In genomic region chr3:52537726-52538421, GRCh38 we compare ENCODE assay signal across 9 cellular contexts. TPM values are rescaled to one million over a fixed set of nuclear protein-coding genes. Genes with fewer than 3 reads are reported as not detected.
DNase-seq lines count a peak whose midpoint lies in the region; ATAC-seq and TF ChIP-seq lines count a peak whose summit lies in the region.
"Had no signal": no experiment of that assay in that cellular context is flagged by ENCODE, and none has a peak within 500 bp of the region (broad histone marks: within the 10 kb centered on the region; RNA-seq: fewer than 3 reads in every experiment).

No MANE protein-coding gene starts in this region.

- H3K27me3 Mint-ChIP-seq in activated T-cell treated with anti-CD3 and anti-CD28 coated beads, Interleukin-2, amount 50 U/mL, for 4 hours (ENCODE audit: low read depth), result no peaks in the 10 kb centered on the region
- H3K27me3 Mint-ChIP-seq in stimulated activated naive B cell treated with anti-CD40 and anti-IgM and Interleukin-4, amounts not matched to agents 10 μg/mL and 1 μg/mL and 100 μg/mL, for 72 hours, result no peaks in the 10 kb centered on the region

- no peak for ATAC-seq in activated T-cell treated with anti-CD3 and anti-CD28 coated beads, Interleukin-2, amount 50 U/mL, for 4 hours
- ATAC-seq in stimulated activated naive B cell treated with anti-CD40 and anti-IgM and Interleukin-4, amounts not matched to agents 10 μg/mL and 1 μg/mL and 100 μg/mL, for 72 hours (replicated peaks), result no peak
- no peak for ATAC-seq in GM21423 (IDR thresholded peaks at IDR 0.05; ENCODE audit: unreplicated experiment)
- ATAC-seq in HG03432 (IDR thresholded peaks at IDR 0.05; ENCODE audit: unreplicated experiment), result no peak
- ATAC-seq in HG03520 (IDR thresholded peaks at IDR 0.05; ENCODE audit: unreplicated experiment), result no peak

- no peaks in the 10 kb centered on the region for H3K9me3 ChIP-seq in iPS-18a (ENCODE audit: control insufficient read depth, low read depth, low read length)

- H3K9me3 Mint-ChIP-seq in activated T-cell treated with anti-CD3 and anti-CD28 coated beads, Interleukin-2, amount 50 U/mL, for 4 hours, result no peaks in the 10 kb centered on the region
- peaks cover 0 to 3% of the 10 kb centered on the region in 2 donors for H3K9me3 Mint-ChIP-seq in stimulated activated naive B cell treated with anti-CD40 and anti-IgM and Interleukin-4, amounts not matched to agents 10 μg/mL and 1 μg/mL and 100 μg/mL, for 72 hours

- TF ChIP-seq CTCF in HL-60 (IDR thresholded peaks at IDR 0.05; ENCODE audit: insufficient read depth, low read length), result no peak

- H3K27ac Mint-ChIP-seq in stimulated activated naive B cell treated with anti-CD40 and anti-IgM and Interleukin-4, amounts not matched to agents 10 μg/mL and 1 μg/mL and 100 μg/mL, for 72 hours, result peak overlapping the region; percentile 98

- peaks cover 18% of the 10 kb centered on the region for H3K36me3 ChIP-seq in iPS-18a (ENCODE audit: control insufficient read depth, low read depth, low read length)

- DNase-seq in HL-60 (ENCODE audit: low read depth in 1 of 2, low spot score in 1 of 2) (no peak), DMS53 treated with DMSO at 0.1 percent for 48 hours (lab: John Stamatoyannopoulos, UW; ENCODE audit: unreplicated experiment) (no peak)
- DNase-seq in activated T-cell treated with anti-CD3 and anti-CD28 coated beads, Interleukin-2, amount 50 U/mL, for 4 hours, result no peak
- DNase-seq in stimulated activated naive B cell treated with anti-CD40 and anti-IgM and Interleukin-4, amounts not matched to agents 10 μg/mL and 1 μg/mL and 100 μg/mL, for 72 hours, result no peak
- DNase-seq: cortex of kidney had no signal

- H3K4me3 Mint-ChIP-seq in activated T-cell treated with anti-CD3 and anti-CD28 coated beads, Interleukin-2, amount 50 U/mL, for 4 hours, result peak overlapping the region; percentile 98
- peak overlapping the region; percentile 97 to 99 for H3K4me3 Mint-ChIP-seq in stimulated activated naive B cell treated with anti-CD40 and anti-IgM and Interleukin-4, amounts not matched to agents 10 μg/mL and 1 μg/mL and 100 μg/mL, for 72 hours

- H3K27ac ChIP-seq in HL-60 (replicated peaks) (peak overlapping the region; percentile 74), iPS-18a (ENCODE audit: low read length) (no peak overlapping the region)

- peaks cover 43% of the 10 kb centered on the region for H3K4me1 Mint-ChIP-seq in activated T-cell treated with anti-CD3 and anti-CD28 coated beads, Interleukin-2, amount 50 U/mL, for 4 hours (ENCODE audit: low read depth)
- H3K4me1 Mint-ChIP-seq in stimulated activated naive B cell treated with anti-CD40 and anti-IgM and Interleukin-4, amounts not matched to agents 10 μg/mL and 1 μg/mL and 100 μg/mL, for 72 hours, result peaks cover 25 to 42% of the 10 kb centered on the region in 2 donors

- H3K27me3 ChIP-seq in HL-60 (ENCODE audit: insufficient read depth, poor library complexity, severe bottlenecking) (no peaks in the 10 kb centered on the region), iPS-18a (ENCODE audit: control insufficient read depth, insufficient read depth, low read length) (no peaks in the 10 kb centered on the region)

- peaks cover 27% of the 10 kb centered on the region for H3K36me3 Mint-ChIP-seq in activated T-cell treated with anti-CD3 and anti-CD28 coated beads, Interleukin-2, amount 50 U/mL, for 4 hours (ENCODE audit: insufficient read depth)
- peaks cover 19 to 30% of the 10 kb centered on the region in 2 donors for H3K36me3 Mint-ChIP-seq in stimulated activated naive B cell treated with anti-CD40 and anti-IgM and Interleukin-4, amounts not matched to agents 10 μg/mL and 1 μg/mL and 100 μg/mL, for 72 hours

- H3K9ac ChIP-seq in iPS-18a (ENCODE audit: low read length), result peak overlapping the region; percentile 97

- H3K4me1 ChIP-seq in iPS-18a (ENCODE audit: control insufficient read depth, low read depth, low read length), result peaks cover 22% of the 10 kb centered on the region

- H3K4me3 ChIP-seq in HL-60 (replicated peaks; ENCODE audit: insufficient read depth, low read length), result peak overlapping the region; percentile 77
- H3K4me3 ChIP-seq in iPS-18a (ENCODE audit: low read length), result peak overlapping the region; percentile 98

RNA-seq across cellular contexts. Expression of gene UQCC5, which starts 1.5 kb away (rescaled TPM):
- 10 to 100 TPM; 22.8 to 25.7 (median 23.2) TPM for total RNA-seq in activated T-cell treated with anti-CD3 and anti-CD28 coated beads, Interleukin-2, amount 50 U/mL, for 4 hours

RNA-seq across cellular contexts. Expression of gene NT5DC2, which starts 4.2 kb away (rescaled TPM):
- 10 to 100 TPM; 29.7 to 53.1 (median 42.8) TPM for total RNA-seq in activated T-cell treated with anti-CD3 and anti-CD28 coated beads, Interleukin-2, amount 50 U/mL, for 4 hours

RNA-seq across cellular contexts. Expression of gene STAB1, which starts 42.7 kb away (rescaled TPM):
- under 1 TPM; 0.30 to 0.73 (median 0.40) TPM for total RNA-seq in activated T-cell treated with anti-CD3 and anti-CD28 coated beads, Interleukin-2, amount 50 U/mL, for 4 hours
